Comparison of ENCODE assay signal across 14 cellular contexts in genomic region chr5:154849261-154849660, GRCh38. TPM values are rescaled to one million over a fixed set of nuclear protein-coding genes. Genes with fewer than 3 reads are reported as not detected.
DNase-seq lines count a peak whose midpoint lies in the region; ATAC-seq, FAIRE-seq and TF ChIP-seq lines count a peak whose summit lies in the region.
"Had no signal": no experiment of that assay in that cellular context is flagged by ENCODE, and none has a peak within 500 bp of the region (broad histone marks: within the 10 kb centered on the region; RNA-seq: fewer than 3 reads in every experiment).

No MANE protein-coding gene starts in this region.

- no peak overlapping the region for H2AK5ac ChIP-seq in H1 (ENCODE audit: low read depth, low read length)

- no peak overlapping the region for H2BK15ac ChIP-seq in H1 (ENCODE audit: low read length)

- H3K9me3 Mint-ChIP-seq in mesothelial cell of epicardium, result no peaks in the 10 kb centered on the region

- H3K4me1 Mint-ChIP-seq in mesothelial cell of epicardium, result peaks cover 33% of the 10 kb centered on the region

- peaks cover 7% of the 10 kb centered on the region for H3K36me3 Mint-ChIP-seq in mesothelial cell of epicardium

- H3K9me3 ChIP-seq in H1 (ENCODE audit: insufficient read depth in 2 of 2, low read depth in 1 of 2, low read length in 1 of 2) (no peaks in the 10 kb centered on the region), subcutaneous abdominal adipose tissue (ENCODE audit: control insufficient read depth in 5 of 5, low read length in 5 of 5) (no peaks in the 10 kb centered on the region)

- no peaks in the 10 kb centered on the region for H4K20me1 ChIP-seq in H1 (replicated peaks in 1 of 2; ENCODE audit: control insufficient read depth in 1 of 2, insufficient read depth in 2 of 2, low read length in 2 of 2)

- no peak for FAIRE-seq in H1 (lab: Jason Lieb, UNC)
- FAIRE-seq: H54 had no signal

- no peak for TF ChIP-seq RAD21 in H1 (IDR thresholded peaks at IDR 0.05 in 1 of 2, conservative IDR thresholded peaks at IDR 0.05 in 1 of 2; ENCODE audit: low read depth in 2 of 2, low read length in 2 of 2)

- H3K27me3 Mint-ChIP-seq in mesothelial cell of epicardium (ENCODE audit: low read depth), result no peaks in the 10 kb centered on the region
- H3K27me3 Mint-ChIP-seq: activated naive CD8-positive, alpha-beta T cell; T-helper 17 cell had no signal

- 83% methylated on average over 6 of the region's 6 CpGs; no CpG with 5 or more reads in 1 of the 2 experiments for WGBS in H1 (ENCODE audit: extremely low coverage in 1 of 2, insufficient coverage in 1 of 2, insufficient read length in 1 of 2, insufficient replicate concordance in 2 of 2, low coverage in 1 of 2, low lambda C conversion rate in 2 of 2, missing lambda C conversion rate in 1 of 2), 2 experiments

- H3K9ac ChIP-seq in H1 (replicated peaks in 1 of 4; ENCODE audit: extremely low read depth in 1 of 4, low read depth in 3 of 4, low read length in 3 of 4), result no peak overlapping the region
- peak overlapping the region in 3 of 5 donors; percentile 28 to 72 (median 58) for H3K9ac ChIP-seq in subcutaneous abdominal adipose tissue (ENCODE audit: low read length in 5 of 5)

- no peak overlapping the region for H3K56ac ChIP-seq in H1 (replicated peaks; ENCODE audit: insufficient read length, low read depth, low read length)

- no peaks in the 10 kb centered on the region for H3K79me2 ChIP-seq in H1 (ENCODE audit: control insufficient read depth in 1 of 2, insufficient read depth in 2 of 2, low read length in 2 of 2)

- H4K91ac ChIP-seq in H1 (replicated peaks; ENCODE audit: insufficient read length, low read length), result no peak overlapping the region

- CTCF ChIA-PET in H1 (lab: Charles Lee; ENCODE audit: partially characterized antibody), result interaction anchor here (0.8 to 2.5 kb wide), 4 partner anchors 8 to 159 kb away, joined by 3 to 7 read pairs (median 6); no protein-coding TSS in a partner anchor

- peak overlapping the region; percentile 52 to 90; a peak in 3 of 4 replicates for H3K4me2 ChIP-seq in H1 (ENCODE audit: insufficient read depth in 1 of 2, low read depth in 2 of 2, low read length in 2 of 2)

- TF ChIP-seq POLR2A in H1 (IDR thresholded peaks at IDR 0.05; ENCODE audit: control extremely low read depth in 1 of 2, low read depth in 2 of 2, low read length in 2 of 2), result no peak

- POLR2A ChIA-PET in H1 (lab: Charles Lee; ENCODE audit: partially characterized antibody), result interaction anchor here (0.7 to 3.2 kb wide), 6 partner anchors 9 to 276 kb away, joined by 3 to 12 read pairs (median 4); partner anchors contain the start of gene CNOT8

- ATAC-seq in HG03108 (IDR thresholded peaks at IDR 0.05; ENCODE audit: unreplicated experiment) (no peak), HG02642 (IDR thresholded peaks at IDR 0.05; ENCODE audit: poor library complexity, unreplicated experiment) (no peak), GM21360 (IDR thresholded peaks at IDR 0.05; ENCODE audit: unreplicated experiment) (no peak)
- ATAC-seq: T-helper 17 cell had no signal

- no peak overlapping the region for H2BK12ac ChIP-seq in H1 (ENCODE audit: low read depth, low read length)

- H2BK20ac ChIP-seq in H1 (ENCODE audit: low read length), result no peak overlapping the region

- no peaks in the 10 kb centered on the region for H3K27me3 ChIP-seq in H1 (replicated peaks in 1 of 4; ENCODE audit: control insufficient read depth in 3 of 4, extremely low read depth in 1 of 4, insufficient read depth in 3 of 4, low read length in 3 of 4)
- H3K27me3 ChIP-seq in subcutaneous abdominal adipose tissue (ENCODE audit: control insufficient read depth in 5 of 5, insufficient read depth in 4 of 5, low read length in 5 of 5), result no peaks in the 10 kb centered on the region

- H2AFZ ChIP-seq in H1 (ENCODE audit: low read length), result no peak overlapping the region

- peak overlapping the region; percentile 97 for H3K27ac Mint-ChIP-seq in mesothelial cell of epicardium
- H3K27ac Mint-ChIP-seq: T-helper 17 cell had no signal

- H3K23ac ChIP-seq in H1 (ENCODE audit: insufficient read length), result no peak overlapping the region

- no peak overlapping the region for H3K14ac ChIP-seq in H1 (ENCODE audit: insufficient read length)

- no peaks in the 10 kb centered on the region for H3K79me1 ChIP-seq in H1 (ENCODE audit: low read depth, low read length)

- TF ChIP-seq CTCF in HFF-Myc (IDR thresholded peaks at IDR 0.05; ENCODE audit: low read depth, low read length, missing control alignments) (no peak), H1 (IDR thresholded peaks at IDR 0.05; ENCODE audit: control extremely low read depth in 1 of 3, insufficient read depth in 1 of 3, low read depth in 1 of 3, low read length in 3 of 3) (no peak), mesothelial cell of epicardium (IDR thresholded peaks at IDR 0.05; ENCODE audit: unreplicated experiment) (no peak)

- no peak overlapping the region for H2BK5ac ChIP-seq in H1 (ENCODE audit: low read depth, low read length)

- no peak overlapping the region for H4K5ac ChIP-seq in H1 (ENCODE audit: insufficient read length, low read depth, low read length)

- no peak overlapping the region for H4K8ac ChIP-seq in H1 (ENCODE audit: extremely low read depth, insufficient read depth, low read length)

- no peak overlapping the region for H3K4ac ChIP-seq in H1 (replicated peaks; ENCODE audit: insufficient read length, low read depth, low read length)

- H3K36me3 ChIP-seq in H1 (ENCODE audit: control insufficient read depth in 2 of 4, insufficient read depth in 4 of 4, low read length in 3 of 4) (no peaks in the 10 kb centered on the region; a peak in 2 of 8 replicates), subcutaneous abdominal adipose tissue (ENCODE audit: control insufficient read depth in 5 of 5, insufficient read depth in 5 of 5, low read length in 5 of 5) (peaks cover 0 to 5% (median 0%) of the 10 kb centered on the region in 5 donors)

- H3K4me3 ChIP-seq in HFF-Myc (replicated peaks; ENCODE audit: low read depth, low read length), result peak overlapping the region; percentile 47
- H3K4me3 ChIP-seq in H1 (ENCODE audit: extremely low read depth in 1 of 4, insufficient read depth in 2 of 4, low read depth in 3 of 4, low read length in 4 of 4), result 0 out of 8 replicates have a peak overlapping the region, but pooled peaks of 1 of the 4 experiments have one; percentile 58
- H3K4me3 ChIP-seq in subcutaneous abdominal adipose tissue (ENCODE audit: low read depth in 1 of 5, low read length in 5 of 5), result peak overlapping the region; percentile 83 to 99 (median 91)

- H3K4me1 ChIP-seq in H1 (replicated peaks in 1 of 4; ENCODE audit: control insufficient read depth in 3 of 4, insufficient read depth in 4 of 4, low read length in 3 of 4) (peaks cover 0 to 7% (median 4%) of the 10 kb centered on the region in 4 experiments; a peak in 5 of 7 replicates), subcutaneous abdominal adipose tissue (ENCODE audit: control insufficient read depth in 5 of 5, insufficient read depth in 5 of 5, low read length in 5 of 5) (peaks cover 0 to 40% (median 34%) of the 10 kb centered on the region in 5 donors)

- no peak overlapping the region for H3K27ac ChIP-seq in H1 (ENCODE audit: low read depth, low read length)
- H3K27ac ChIP-seq in subcutaneous abdominal adipose tissue (ENCODE audit: low read depth, low read length), result peak overlapping the region; percentile 68

- H3K18ac ChIP-seq in H1 (ENCODE audit: extremely low read depth, low read length), result no peak overlapping the region

- no peak for TF ChIP-seq EP300 in H1 (IDR thresholded peaks at IDR 0.05; ENCODE audit: borderline replicate concordance in 1 of 2, low read depth in 2 of 2, low read length in 2 of 2)

- H3K23me2 ChIP-seq in H1 (ENCODE audit: low read depth, low read length), result no peaks in the 10 kb centered on the region

- no peak overlapping the region for H2BK120ac ChIP-seq in H1 (replicated peaks; ENCODE audit: low read depth, low read length)

- H3K4me3 Mint-ChIP-seq in mesothelial cell of epicardium, result peak overlapping the region; percentile 85
- H3K4me3 Mint-ChIP-seq: activated naive CD8-positive, alpha-beta T cell; T-helper 17 cell had no signal

- DNase-seq in HFF-Myc (ENCODE audit: extremely low read depth, low read depth), result no peak
- DNase-seq in H1 (ENCODE audit: low read depth in 1 of 2, low spot score in 2 of 2), result no peak
- no peak for DNase-seq in mesothelial cell of epicardium (ENCODE audit: low spot score in 2 of 2, unreplicated experiment in 2 of 2)
- no peak for DNase-seq in AG08395 (ENCODE audit: low spot score)
- DNase-seq: activated CD8-positive, alpha-beta memory T cell treated with anti-CD3 and anti-CD28 coated beads for 24 hours; Kasumi-1; NCI-H2081 treated with DMSO at 0.1 percent for 48 hours; T-helper 17 cell had no signal

TF ChIP-seq in H1, 55 proteins besides CTCF, POLR2A, EP300 and RAD21:
- no peak for TF ChIP-seq KDM5A (IDR thresholded peaks at IDR 0.05; ENCODE audit: low read length)
- TF ChIP-seq TAF1 (IDR thresholded peaks at IDR 0.05; ENCODE audit: low read depth, low read length), result no peak

RNA-seq across cellular contexts. Expression of gene FAXDC2, which starts 1.1 kb away (rescaled TPM):
- total RNA-seq in H1 (2021; fragmentation: NEBNext Ultra II Directional; extraction: Animal tissue kit (Norgen Biotek cat#: 25700)), result 3.7 and 4.8 TPM in 2 replicates
- polyA plus RNA-seq in H1 (2011; rRNA removed), result 5.9 and 8.1 TPM in 2 replicates
- polyA plus RNA-seq in H1 (2011; cell fraction: cytosol; rRNA removed), result 6.0 TPM
- 10.1 TPM for polyA plus RNA-seq in H1 (2011; cell fraction: nucleus; rRNA removed)
- polyA plus RNA-seq in H1 (2012, experiment 1 of 2), result 4.3 to 6.8 TPM (median 5.7 TPM) in 4 replicates
- polyA plus RNA-seq in H1 (2012, experiment 2 of 2), result 2.8 TPM
- 5.7 TPM for polyA plus RNA-seq in H1 (2013, experiment 1 of 2)
- 5.5 TPM for polyA plus RNA-seq in H1 (2013, experiment 2 of 2)
- polyA minus RNA-seq in H1 (2011; rRNA and poly(A)+ RNA removed), result 13.6 and 13.8 TPM in 2 replicates
- polyA minus RNA-seq in H1 (2011; cell fraction: cytosol; rRNA and poly(A)+ RNA removed), result 4.0 TPM
- polyA minus RNA-seq in H1 (2011; cell fraction: nucleus; rRNA and poly(A)+ RNA removed), result 12.7 TPM
- 30.6 to 33.9 TPM (median 33.8 TPM) in 3 replicates for total RNA-seq in mesothelial cell of epicardium

RNA-seq across cellular contexts. Expression of gene CNOT8, which starts 9.2 kb away (rescaled TPM):
- total RNA-seq in H1 (2021; fragmentation: NEBNext Ultra II Directional; extraction: Animal tissue kit (Norgen Biotek cat#: 25700)), result 53.6 and 62.9 TPM in 2 replicates
- polyA plus RNA-seq in H1 (2011; rRNA removed), result 36.4 and 37.6 TPM in 2 replicates
- polyA plus RNA-seq in H1 (2011; cell fraction: cytosol; rRNA removed), result 47.5 TPM
- 28.9 TPM for polyA plus RNA-seq in H1 (2011; cell fraction: nucleus; rRNA removed)
- polyA plus RNA-seq in H1 (2012, experiment 1 of 2), result 45.7 to 64.1 TPM (median 53.5 TPM) in 4 replicates
- 4.9 TPM for polyA plus RNA-seq in H1 (2012, experiment 2 of 2)
- 32.2 TPM for polyA plus RNA-seq in H1 (2013, experiment 1 of 2)
- 35.9 TPM for polyA plus RNA-seq in H1 (2013, experiment 2 of 2)
- polyA minus RNA-seq in H1 (2011; rRNA and poly(A)+ RNA removed), result 50.2 and 54.6 TPM in 2 replicates
- polyA minus RNA-seq in H1 (2011; cell fraction: cytosol; rRNA and poly(A)+ RNA removed), result 33.5 TPM
- polyA minus RNA-seq in H1 (2011; cell fraction: nucleus; rRNA and poly(A)+ RNA removed), result 20.8 TPM
- total RNA-seq in mesothelial cell of epicardium, result 54.4 to 58.3 TPM (median 54.6 TPM) in 3 replicates

Comparison
In these comparisons a context has a peak if more than half of its experiments do, and no peak if none do; other contexts are left out.
1. H3K9ac ChIP-seq: peak in subcutaneous abdominal adipose tissue (3 of 5); none in H1 (0 of 4).